Comparison of ENCODE assay signal across 1 cellular context in the genomic region with DNA sequence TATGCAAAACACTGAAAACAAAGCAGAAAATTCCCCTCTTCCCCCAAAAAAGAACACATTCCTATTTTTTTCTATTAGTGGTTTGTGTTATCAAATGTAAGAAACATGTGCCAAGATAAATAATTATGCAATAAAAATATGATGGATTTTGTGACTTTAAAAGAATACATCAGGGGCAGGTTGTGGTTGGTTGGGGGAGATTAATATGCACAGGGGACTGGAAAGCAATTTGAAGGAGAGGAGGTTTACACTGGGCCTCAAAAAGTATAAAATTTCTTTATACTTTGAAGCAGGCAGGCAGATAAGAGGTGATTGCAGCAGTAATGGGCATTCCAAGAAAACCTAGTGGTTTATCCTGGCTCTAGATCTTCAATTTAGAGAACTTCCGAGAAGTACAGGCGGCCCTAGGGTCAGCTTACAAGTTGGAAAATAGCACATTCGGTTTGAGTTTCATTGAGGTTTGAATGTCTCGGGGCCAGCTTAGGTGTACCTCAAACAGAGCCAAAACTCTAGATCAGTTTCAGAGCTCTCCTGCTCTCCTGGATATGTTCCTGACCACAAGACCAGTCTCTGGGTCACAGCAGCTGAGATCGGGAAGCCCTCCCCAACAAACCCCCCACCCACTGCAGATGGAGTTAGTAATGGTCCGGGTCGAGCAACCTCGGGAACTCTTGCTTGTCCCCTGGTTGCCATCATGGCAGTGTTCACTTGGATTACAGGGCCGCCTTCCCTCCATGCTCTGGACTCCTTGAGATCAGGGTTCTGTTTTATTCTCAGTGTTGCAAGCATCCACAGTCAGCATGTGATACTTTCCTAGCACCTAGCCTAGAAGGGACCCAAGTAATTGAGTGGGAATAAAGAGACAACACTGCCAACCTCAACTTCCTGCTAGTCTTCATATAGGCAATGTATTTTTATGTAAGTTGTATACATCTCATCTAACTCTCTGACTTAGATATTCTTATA.
TF ChIP-seq lines count a peak whose summit lies in the region.

No MANE protein-coding gene starts in this region.

TF ChIP-seq in endothelial cell of umbilical vein, 7 proteins besides CTCF, POLR2A, EP300 and RAD21 (continued from another document):
- TF ChIP-seq MAX (IDR thresholded peaks at IDR 0.05; ENCODE audit: insufficient read depth, insufficient read length), result no peak
- TF ChIP-seq GATA2 (IDR thresholded peaks at IDR 0.05; ENCODE audit: insufficient read depth, insufficient read length, low read depth, low read length), result no peak
- no peak for TF ChIP-seq FOS (IDR thresholded peaks at IDR 0.05; ENCODE audit: borderline replicate concordance, insufficient read depth, low read length)
- no peak for TF ChIP-seq JUN (IDR thresholded peaks at IDR 0.05; ENCODE audit: borderline replicate concordance, insufficient read depth, insufficient read length, low read depth)
- TF ChIP-seq EZH2 (IDR thresholded peaks at IDR 0.05; ENCODE audit: borderline replicate concordance, low read depth, low read length, severe bottlenecking), result no peak
- TF ChIP-seq MYC (IDR thresholded peaks at IDR 0.05; ENCODE audit: low read depth, low read length), result no peak
